Comparison of ENCODE assay signal across 13 cellular contexts in the genomic region with DNA sequence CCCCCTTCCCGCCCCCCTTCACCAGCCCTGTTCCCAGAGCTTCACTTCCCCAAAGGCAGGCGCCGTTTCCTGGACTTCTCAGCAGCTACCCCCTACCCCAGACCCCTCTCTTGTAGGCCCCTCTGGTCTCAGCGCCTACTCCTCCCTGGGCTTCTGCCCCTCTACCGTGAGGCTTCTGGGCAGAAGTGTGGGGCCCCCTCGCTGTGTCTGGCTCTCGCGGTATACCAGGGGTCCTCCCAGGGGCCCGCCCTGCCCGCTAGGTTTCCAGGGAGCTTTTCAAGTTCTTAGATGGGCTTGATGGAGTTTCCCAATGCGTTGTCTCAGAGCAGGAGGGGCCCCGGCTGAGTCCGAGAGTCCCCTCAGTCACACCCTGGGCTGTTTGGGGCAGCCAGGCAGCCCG.
DNase-seq lines count a peak whose midpoint lies in the region; ATAC-seq and TF ChIP-seq lines count a peak whose summit lies in the region.
"Had no signal": no experiment of that assay in that cellular context is flagged by ENCODE, and none has a peak within 500 bp of the region (broad histone marks: within the 10 kb centered on the region; RNA-seq: fewer than 3 reads in every experiment).

No MANE protein-coding gene starts in this region.

- peaks cover 99% of the 10 kb centered on the region for H3K4me1 ChIP-seq in left ventricle myocardium inferior
- peaks cover 96% of the 10 kb centered on the region for H3K4me1 ChIP-seq in vagina

- intact Hi-C loops in left ventricle myocardium inferior (cut with micrococcal nuclease) = no loop called here
- intact Hi-C loops in Right ventricle myocardium superior (cut with DNase I) = loop anchor here (10.0 kb wide), 1 partner anchor 53 kb away; no protein-coding TSS in a partner anchor
- intact Hi-C loops in vagina (cut with DNase I) = no loop called here

- peak overlapping the region; percentile 65 for H3K4me3 Mint-ChIP-seq in endothelial cell (ENCODE audit: unreplicated experiment)
- peak overlapping the region; percentile 61 for H3K4me3 Mint-ChIP-seq in neural crest cell

- ATAC-seq in Right ventricle myocardium superior (ENCODE audit: poor library complexity) (no peak), GM19035 (IDR thresholded peaks at IDR 0.05; ENCODE audit: unreplicated experiment) (no peak), GM21423 (IDR thresholded peaks at IDR 0.05; ENCODE audit: unreplicated experiment) (no peak)

- H3K9me3 Mint-ChIP-seq in endothelial cell (ENCODE audit: unreplicated experiment) (no peaks in the 10 kb centered on the region), neural crest cell (no peaks in the 10 kb centered on the region)

- DNase-seq in left ventricle myocardium inferior (no peak), Right ventricle myocardium superior (no peak), endothelial cell (ENCODE audit: low spot score) (no peak), neural crest cell (ENCODE audit: low read depth, low spot score) (no peak), vagina (ENCODE audit: extremely low spot score in 2 of 2) (no peak), cerebellum (ENCODE audit: low spot score) (no peak)
- DNase-seq: BE2C, NCI-H1436 treated with DMSO at 0.1 percent for 48 hours, occipital lobe, testis had no signal

- TF ChIP-seq CTCF in left ventricle myocardium inferior (IDR thresholded peaks at IDR 0.05; ENCODE audit: borderline replicate concordance) = no peak
- no peak for TF ChIP-seq CTCF in endothelial cell (IDR thresholded peaks at IDR 0.05; ENCODE audit: unreplicated experiment)
- no peak for TF ChIP-seq CTCF in neural crest cell (conservative IDR thresholded peaks at IDR 0.05)
- no peak for TF ChIP-seq CTCF in vagina (IDR thresholded peaks at IDR 0.05)

- H3K4me3 ChIP-seq in left ventricle myocardium inferior (peak overlapping the region; percentile 45), vagina (no peak overlapping the region)
- H3K4me3 ChIP-seq: testis had no signal

- H3K4me1 Mint-ChIP-seq in endothelial cell (ENCODE audit: unreplicated experiment) (peaks cover 81% of the 10 kb centered on the region), neural crest cell (peaks cover 87% of the 10 kb centered on the region)

- H3K9me3 ChIP-seq in left ventricle myocardium inferior (replicated peaks) = no peaks in the 10 kb centered on the region
- no peaks in the 10 kb centered on the region for H3K9me3 ChIP-seq in vagina
- H3K9me3 ChIP-seq: BE2C, testis had no signal

- H3K27me3 Mint-ChIP-seq in endothelial cell (ENCODE audit: unreplicated experiment) = peaks cover 12% of the 10 kb centered on the region
- H3K27me3 Mint-ChIP-seq in neural crest cell (ENCODE audit: low read depth) = no peaks in the 10 kb centered on the region

- no peak for TF ChIP-seq POLR2A in vagina (IDR thresholded peaks at IDR 0.05)

- H3K36me3 Mint-ChIP-seq in endothelial cell (ENCODE audit: low read depth, unreplicated experiment) = peaks cover 10% of the 10 kb centered on the region
- no peaks in the 10 kb centered on the region for H3K36me3 Mint-ChIP-seq in neural crest cell (ENCODE audit: low read depth)

- H3K36me3 ChIP-seq in left ventricle myocardium inferior = no peaks in the 10 kb centered on the region
- no peaks in the 10 kb centered on the region for H3K36me3 ChIP-seq in vagina

- H3K27me3 ChIP-seq in left ventricle myocardium inferior (ENCODE audit: low read depth) (no peaks in the 10 kb centered on the region), vagina (no peaks in the 10 kb centered on the region)
- H3K27me3 ChIP-seq: BE2C, testis had no signal

- H3K27ac ChIP-seq in left ventricle myocardium inferior (replicated peaks) (peak overlapping the region; percentile 91), vagina (peak overlapping the region; percentile 95)
- H3K27ac ChIP-seq: epithelial cell of prostate had no signal

- no peak overlapping the region for H3K27ac Mint-ChIP-seq in endothelial cell (ENCODE audit: unreplicated experiment)
- no peak overlapping the region for H3K27ac Mint-ChIP-seq in neural crest cell (ENCODE audit: unreplicated experiment)
